ENCODE assay signal across 7 cellular contexts in genomic region chr5:139574641-139575312, GRCh38. TPM values are rescaled to one million over a fixed set of nuclear protein-coding genes. Genes with fewer than 3 reads are reported as not detected.
DNase-seq lines count a peak whose midpoint lies in the region; ATAC-seq, FAIRE-seq and TF ChIP-seq lines count a peak whose summit lies in the region.

No MANE protein-coding gene starts in this region.

- no peak overlapping the region for H3K4me3 ChIP-seq in DND-41 (ENCODE audit: low read depth in 1 of 2, low read length in 2 of 2)
- H3K4me3 ChIP-seq in small intestine (ENCODE audit: low read depth in 1 of 2, low read length in 2 of 2) = no peak overlapping the region

- whole genome bisulfite sequencing in small intestine, 3 donors = 47 to 61% (median 56%) methylated on average over 4 of the region's 4 CpGs

- no peak overlapping the region for H3K4me2 ChIP-seq in DND-41 (ENCODE audit: insufficient read depth, low read length)

- FAIRE-seq in TTC549 (lab: Jason Lieb, UNC) = peak; percentile 37
- FAIRE-seq in small intestine (lab: Jason Lieb, UNC) = no peak

- no peak overlapping the region for H3K9ac ChIP-seq in DND-41 (ENCODE audit: low read depth, low read length)

- peak; percentile 30 for DNase-seq in DND-41
- DNase-seq in HEK293T (ENCODE audit: extremely low spot score) = peak; percentile 53
- DNase-seq in foreskin keratinocyte = peak in 1 of 2 donors; percentile 16
- peak; percentile 35 for DNase-seq in small intestine
- DNase-seq in NCI-H187 treated with DMSO at 0.1 percent for 48 hours (lab: John Stamatoyannopoulos, UW) = no peak

- H3K9me3 ChIP-seq in DND-41 (ENCODE audit: insufficient read depth, low read length, severe bottlenecking) (no peaks in the 10 kb centered on the region), small intestine (ENCODE audit: control insufficient read depth, low read depth) (no peaks in the 10 kb centered on the region)

- CTCF ChIA-PET in HEK293T (lab: Yijun Ruan, JAX) = interaction anchor here (0.5 to 2.4 kb wide), 10 partner anchors 10 to 111 kb away, joined by 3 to 15 read pairs (median 4); partner anchors contain the start of gene UBE2D2

- peaks cover 100% of the 10 kb centered on the region for H3K79me2 ChIP-seq in DND-41 (ENCODE audit: insufficient read depth, low read length)

- no peak overlapping the region for H2AFZ ChIP-seq in DND-41 (ENCODE audit: low read depth, low read length)

- ATAC-seq in DND-41 (ENCODE audit: insufficient read depth, low read depth) = peak; percentile 81; the same call in 2 of the 3 replicates
- no peak for ATAC-seq in foreskin keratinocyte
- ATAC-seq in HG03196 (IDR thresholded peaks at IDR 0.05; ENCODE audit: unreplicated experiment) = no peak

- POLR2A ChIA-PET in HEK293T (lab: Yijun Ruan, JAX) = interaction anchor here (1.4 to 2.4 kb wide), 2 partner anchors 11 to 14 kb away, joined by 9 read pairs; partner anchors contain the start of gene UBE2D2

- peaks cover 81% of the 10 kb centered on the region for H4K20me1 ChIP-seq in DND-41 (ENCODE audit: insufficient read depth, low read length)

- H3K27me3 ChIP-seq in DND-41 (ENCODE audit: insufficient read depth, low read length, poor library complexity) (no peaks in the 10 kb centered on the region), foreskin keratinocyte (no peaks in the 10 kb centered on the region), small intestine (ENCODE audit: control insufficient read depth in 2 of 2, insufficient read depth in 2 of 2, low read length in 2 of 2) (no peaks in the 10 kb centered on the region)

- H3K4me1 ChIP-seq in DND-41 (ENCODE audit: insufficient read depth, low read length) (peaks cover 6% of the 10 kb centered on the region), foreskin keratinocyte (peaks cover 4% of the 10 kb centered on the region), small intestine (ENCODE audit: control insufficient read depth in 2 of 2, insufficient read depth in 1 of 2, low read depth in 1 of 2, low read length in 1 of 2) (peaks cover 6 to 9% of the 10 kb centered on the region in 2 donors)

- peak; percentile 80 for TF ChIP-seq CTCF in DND-41 (IDR thresholded peaks at IDR 0.05; ENCODE audit: borderline replicate concordance, extremely low read depth, low read length, poor library complexity, severe bottlenecking)
- TF ChIP-seq CTCF in foreskin keratinocyte (conservative IDR thresholded peaks at IDR 0.05) = peak; percentile 76

- H3K27ac ChIP-seq in DND-41 (ENCODE audit: low read length) (no peak overlapping the region), foreskin keratinocyte (no peak overlapping the region), small intestine (ENCODE audit: low read depth in 1 of 2, low read length in 1 of 2) (no peak overlapping the region)

- H3K36me3 ChIP-seq in DND-41 (ENCODE audit: insufficient read depth, low read length) (peaks cover 20% of the 10 kb centered on the region), small intestine (ENCODE audit: control insufficient read depth in 2 of 2, insufficient read depth in 2 of 2, low read length in 2 of 2) (no peaks in the 10 kb centered on the region)

TF ChIP-seq in HEK293T, 16 proteins besides CTCF, POLR2A, EP300 and RAD21:
- TF ChIP-seq ZNF384 (IDR thresholded peaks at IDR 0.05) (no peak), LEF1 (IDR thresholded peaks at IDR 0.05; ENCODE audit: borderline replicate concordance) (no peak), FOXK2 (IDR thresholded peaks at IDR 0.05) (no peak), BHLHE40 (IDR thresholded peaks at IDR 0.05; ENCODE audit: borderline replicate concordance) (no peak), CTBP1 (IDR thresholded peaks at IDR 0.05; ENCODE audit: borderline replicate concordance) (no peak), FOXA1 (IDR thresholded peaks at IDR 0.05) (no peak), NFRKB (IDR thresholded peaks at IDR 0.05) (no peak), HDGF (IDR thresholded peaks at IDR 0.05; ENCODE audit: borderline replicate concordance) (no peak), PKNOX1 (IDR thresholded peaks at IDR 0.05) (no peak), SUZ12 (IDR thresholded peaks at IDR 0.05) (no peak), TARDBP (IDR thresholded peaks at IDR 0.05) (no peak), SP1 (IDR thresholded peaks at IDR 0.05) (no peak)

RNA-seq across cellular contexts. Expression of gene UBE2D2, which starts 13.6 kb away (rescaled TPM):
- total RNA-seq in foreskin keratinocyte = 149 TPM in 2 replicates
- polyA plus RNA-seq in foreskin keratinocyte (153 and 160 TPM in 2 replicates), small intestine (10 to 100 TPM; 74.3 to 96.7 (median 93.9) TPM)
